In genomic region chr19:41906271-41906670, GRCh38 we compare ENCODE assay signal across 1 cellular context.
TF ChIP-seq lines count a peak whose summit lies in the region.

No MANE protein-coding gene starts in this region.

TF ChIP-seq in WTC11, 78 proteins besides CTCF, POLR2A, EP300 and RAD21 (continued from another document):
- no peak for TF ChIP-seq PRDM15 (CRISPR knock-in tag; IDR thresholded peaks at IDR 0.05)
- TF ChIP-seq CBFB (CRISPR knock-in tag; IDR thresholded peaks at IDR 0.05; ENCODE audit: low read depth): no peak
- no peak for TF ChIP-seq JUN (CRISPR knock-in tag; IDR thresholded peaks at IDR 0.05)
- no peak for TF ChIP-seq ZNF512 (CRISPR knock-in tag; IDR thresholded peaks at IDR 0.05; ENCODE audit: borderline replicate concordance)
